In the genomic region with DNA sequence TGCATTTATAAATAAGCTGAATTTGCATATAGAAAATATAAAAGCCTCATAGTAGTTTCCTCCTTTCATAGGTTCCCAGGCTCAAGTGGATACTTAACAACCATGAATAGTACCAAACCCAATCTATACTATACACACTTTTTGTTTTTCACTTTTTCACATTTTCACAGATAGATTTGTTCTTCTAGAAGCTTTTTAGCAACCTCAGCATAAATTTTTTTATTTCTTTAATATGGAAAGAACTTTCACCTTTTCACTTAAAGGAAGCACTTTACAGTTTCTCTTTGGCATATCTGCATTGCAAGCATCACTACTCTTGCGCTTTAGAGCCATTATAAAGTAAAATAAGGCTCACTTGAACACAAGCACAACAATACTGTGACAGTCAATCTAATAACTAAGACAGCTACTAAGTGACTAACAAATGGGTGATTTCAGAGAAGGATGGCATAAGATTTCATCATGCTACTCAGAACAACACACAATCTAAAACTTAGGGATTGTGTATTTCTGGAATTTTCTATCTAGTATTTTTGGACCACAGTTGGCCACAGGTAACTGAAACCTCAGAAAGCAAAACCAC, we compare ENCODE assay signal across 24 cellular contexts.
"Had no signal": no experiment of that assay in that cellular context is flagged by ENCODE, and none has a peak within 500 bp of the region (broad histone marks: within the 10 kb centered on the region; RNA-seq: fewer than 3 reads in every experiment).

No MANE protein-coding gene starts in this region.

- H3K4me3 ChIP-seq: PC-9, Peyer's patch, SJCRH30 had no signal

- H3K4me2 ChIP-seq: PC-9 had no signal

- H3K4me3 Mint-ChIP-seq: T-helper 17 cell had no signal

- H3K4me1 ChIP-seq: Peyer's patch, SJCRH30 had no signal

- H3K27ac ChIP-seq: PC-9, Peyer's patch, SJCRH30 had no signal

- H3K27ac Mint-ChIP-seq: T-helper 17 cell had no signal

- H3K36me3 ChIP-seq: Peyer's patch, SJCRH30 had no signal

- H3K4me1 Mint-ChIP-seq: T-helper 17 cell had no signal

- DNase-seq: Kasumi-1; KG1; MM.1S; NCI-H1092 treated with DMSO at 0.1 percent for 48 hours; NCI-H1436; NCI-H187; NCI-H2029; NCI-H2081 treated with DMSO at 0.1 percent for 48 hours; NCI-H2171; NCI-H226; NCI-H446; NCI-H510A; NCI-H524 treated with DMSO at 0.1 percent for 48 hours; NCI-H69; NCI-H774; NK-92 treated with Interleukin-12 subunit alpha and Interleukin-12 subunit beta, amount 100 ng/mL, for 24 hours; PC-9; Peyer's patch; SHP77 treated with DMSO at 0.1 percent for 48 hours; SJCRH30; T-helper 1 cell; T-helper 17 cell had no signal

- H2AFZ ChIP-seq: PC-9 had no signal

- H3K27me3 ChIP-seq: Peyer's patch, SJCRH30 had no signal

- ATAC-seq: Right ventricle myocardium inferior, SK-N-SH treated with all-trans-retinoic acid at 6 μM for 48 hours, T-helper 17 cell had no signal

- H3K9me3 ChIP-seq: Peyer's patch, SJCRH30 had no signal

- H3K27me3 Mint-ChIP-seq: T-helper 17 cell had no signal
